In the genomic region with DNA sequence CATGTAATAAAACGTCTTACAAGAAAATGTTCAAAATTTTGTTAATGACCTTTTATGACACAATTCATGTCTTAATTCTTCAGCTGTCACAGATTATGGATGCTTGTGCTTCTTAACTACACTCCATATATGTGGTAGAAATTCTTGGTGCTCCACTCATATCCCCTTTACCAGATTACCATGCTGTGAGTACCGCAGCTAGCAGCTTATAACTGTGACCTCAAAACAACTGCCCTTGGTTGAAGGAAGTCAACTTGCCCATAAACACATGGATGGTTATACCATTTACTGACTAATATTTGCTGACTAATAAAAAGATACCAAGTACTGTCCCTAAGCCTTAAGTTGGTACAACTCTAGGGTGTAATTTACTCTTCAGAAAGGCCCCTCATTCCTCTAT, we compare ENCODE assay signal across 20 cellular contexts.
DNase-seq lines count a peak whose midpoint lies in the region; ATAC-seq, FAIRE-seq and TF ChIP-seq lines count a peak whose summit lies in the region.
"Had no signal": no experiment of that assay in that cellular context is flagged by ENCODE, and none has a peak within 500 bp of the region (broad histone marks: within the 10 kb centered on the region; RNA-seq: fewer than 3 reads in every experiment).

No MANE protein-coding gene starts in this region.

- TF ChIP-seq RAD21 in A549 (conservative IDR thresholded peaks at IDR 0.05 in 1 of 2, IDR thresholded peaks at IDR 0.05 in 1 of 2), result no peak

- H3K27ac ChIP-seq in A549, result no peak overlapping the region
- no peak overlapping the region for H3K27ac ChIP-seq in GM23338 (ENCODE audit: low read depth)

- H3K9me3 Mint-ChIP-seq in GM23338, result no peaks in the 10 kb centered on the region
- H3K9me3 Mint-ChIP-seq: H9 had no signal

- no peaks in the 10 kb centered on the region for H3K27me3 ChIP-seq in GM23338 (ENCODE audit: insufficient read depth)
- H3K27me3 ChIP-seq: BE2C had no signal

- peak overlapping the region; percentile 64 for H2AFZ ChIP-seq in GM23338

- H3K4me3 Mint-ChIP-seq in GM23338, result no peak overlapping the region
- H3K4me3 Mint-ChIP-seq: CD4-positive, CD25-positive, alpha-beta regulatory T cell; CD8-positive, alpha-beta memory T cell; H9 had no signal

- no peaks in the 10 kb centered on the region for H3K9me3 ChIP-seq in A549
- H3K9me3 ChIP-seq: BE2C had no signal

- CTCF ChIA-PET in A549 (lab: Yijun Ruan, JAX), result interaction anchor here (1.6 kb wide), 1 partner anchor 10 kb away, joined by 4 read pairs; no protein-coding TSS in a partner anchor

- no peak overlapping the region for H3K27ac Mint-ChIP-seq in GM23338
- H3K27ac Mint-ChIP-seq: CD4-positive, CD25-positive, alpha-beta regulatory T cell; CD8-positive, alpha-beta memory T cell; H9 had no signal

- H3F3A ChIP-seq in GM23338 (replicated peaks; ENCODE audit: low read depth), result no peaks in the 10 kb centered on the region

- WGBS in A549 (ENCODE audit: missing lambda C conversion rate), result 48% methylated on average over 2 of the region's 2 CpGs

- ATAC-seq in A549 (no peak), GM23338 (no peak), GM18870 (IDR thresholded peaks at IDR 0.05; ENCODE audit: unreplicated experiment) (no peak)
- ATAC-seq: K562 had no signal

- TF ChIP-seq CTCF in A549 (IDR thresholded peaks at IDR 0.05) (no peak), GM23338 (conservative IDR thresholded peaks at IDR 0.05; ENCODE audit: low read depth in 2 of 2) (no peak), fibroblast of villous mesenchyme (IDR thresholded peaks at IDR 0.05; ENCODE audit: insufficient read depth, low read depth, low read length) (no peak)

- H3K36me3 ChIP-seq in GM23338 (ENCODE audit: insufficient read depth), result no peaks in the 10 kb centered on the region
- H3K36me3 ChIP-seq: BE2C had no signal

- no peaks in the 10 kb centered on the region for H3K27me3 Mint-ChIP-seq in GM23338 (ENCODE audit: insufficient read depth, low read depth, poor library complexity)
- H3K27me3 Mint-ChIP-seq: CD4-positive, CD25-positive, alpha-beta regulatory T cell; CD8-positive, alpha-beta memory T cell had no signal

- POLR2A ChIA-PET in A549 (lab: Yijun Ruan, JAX), result no interaction called here

- no peak for TF ChIP-seq POLR2A in A549 (IDR thresholded peaks at IDR 0.05; ENCODE audit: low read length)

- H3K36me3 Mint-ChIP-seq in GM23338 (ENCODE audit: low read depth), result no peaks in the 10 kb centered on the region
- H3K36me3 Mint-ChIP-seq: CD4-positive, CD25-positive, alpha-beta regulatory T cell; CD8-positive, alpha-beta memory T cell had no signal

- no peak for DNase-seq in A549 (ENCODE audit: low read depth in 1 of 2, low spot score in 1 of 2)
- no peak for DNase-seq in GM23338 (ENCODE audit: low spot score)
- DNase-seq in NCI-H226, result peak; percentile 44
- peak; percentile 20 for DNase-seq in fibroblast of villous mesenchyme (ENCODE audit: low read depth)
- DNase-seq in globus pallidus (ENCODE audit: low spot score), result no peak
- no peak for DNase-seq in midbrain (lab: John Stamatoyannopoulos, UW)
- DNase-seq in amniotic stem cell (lab: John Stamatoyannopoulos, UW), result no peak
- DNase-seq: 8988T; BE2C; C1 segment of cervical spinal cord; CD4-positive, CD25-positive, alpha-beta regulatory T cell; CD8-positive, alpha-beta memory T cell; COR-L47; GOT3; H9; IMR-90 had no signal

- peaks cover 7% of the 10 kb centered on the region; the same call in 2 of the 3 replicates for H3K4me1 Mint-ChIP-seq in GM23338
- H3K4me1 Mint-ChIP-seq: CD4-positive, CD25-positive, alpha-beta regulatory T cell; CD8-positive, alpha-beta memory T cell had no signal

- no peak for TF ChIP-seq EP300 in A549 (IDR thresholded peaks at IDR 0.05)

- FAIRE-seq in A549 (lab: Jason Lieb, UNC), result no peak
- FAIRE-seq: G401.6, GM12891, K562 had no signal

- H3K9me2 ChIP-seq in GM23338 (ENCODE audit: insufficient read depth), result no peaks in the 10 kb centered on the region

- no peaks in the 10 kb centered on the region for H3K79me2 ChIP-seq in GM23338 (replicated peaks; ENCODE audit: insufficient read depth)

- no peak overlapping the region for H3K4me3 ChIP-seq in A549
- no peak overlapping the region for H3K4me3 ChIP-seq in GM23338
- H3K4me3 ChIP-seq in fibroblast of villous mesenchyme (ENCODE audit: low read depth, low read length), result no peak overlapping the region
- H3K4me3 ChIP-seq: K562 had no signal

- no peaks in the 10 kb centered on the region for H4K20me1 ChIP-seq in GM23338 (replicated peaks; ENCODE audit: insufficient read depth)

- H3K4me2 ChIP-seq in A549 (no peak overlapping the region), GM23338 (no peak overlapping the region)

- H3K4me1 ChIP-seq in A549, result no peaks in the 10 kb centered on the region
- peaks cover 2% of the 10 kb centered on the region; the same call in 1 of the 2 replicates for H3K4me1 ChIP-seq in GM23338 (ENCODE audit: insufficient read depth)
- H3K4me1 ChIP-seq: BE2C had no signal

TF ChIP-seq in A549, 52 proteins besides CTCF, POLR2A, EP300 and RAD21:
- TF ChIP-seq MAFK (IDR thresholded peaks at IDR 0.05; ENCODE audit: partially characterized antibody) (peak; percentile 22), HOXA7 (CRISPR knock-in tag; IDR thresholded peaks at IDR 0.05) (no peak), ZNF302 (CRISPR knock-in tag; IDR thresholded peaks at IDR 0.05) (no peak), FOSB (CRISPR knock-in tag; IDR thresholded peaks at IDR 0.05) (no peak), HDAC2 (IDR thresholded peaks at IDR 0.05) (no peak), NR3C1 (IDR thresholded peaks at IDR 0.05) (no peak), HOXB13 (CRISPR knock-in tag; IDR thresholded peaks at IDR 0.05; ENCODE audit: low read depth) (no peak)
- TF ChIP-seq, protein P1, sequence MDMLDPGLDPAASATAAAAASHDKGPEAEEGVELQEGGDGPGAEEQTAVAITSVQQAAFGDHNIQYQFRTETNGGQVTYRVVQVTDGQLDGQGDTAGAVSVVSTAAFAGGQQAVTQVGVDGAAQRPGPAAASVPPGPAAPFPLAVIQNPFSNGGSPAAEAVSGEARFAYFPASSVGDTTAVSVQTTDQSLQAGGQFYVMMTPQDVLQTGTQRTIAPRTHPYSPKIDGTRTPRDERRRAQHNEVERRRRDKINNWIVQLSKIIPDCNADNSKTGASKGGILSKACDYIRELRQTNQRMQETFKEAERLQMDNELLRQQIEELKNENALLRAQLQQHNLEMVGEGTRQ (IDR thresholded peaks at IDR 0.05), result no peak

TF ChIP-seq in GM23338, 12 proteins besides CTCF, POLR2A, EP300 and RAD21 (continues in another document):
- TF ChIP-seq STAT1 (IDR thresholded peaks at IDR 0.05; ENCODE audit: unreplicated experiment), result no peak
- no peak for TF ChIP-seq ZNF114 (CRISPR knock-in tag; IDR thresholded peaks at IDR 0.05)
- TF ChIP-seq JUNB (IDR thresholded peaks at IDR 0.05; ENCODE audit: unreplicated experiment), result no peak
- no peak for TF ChIP-seq ZNF331 (CRISPR knock-in tag; IDR thresholded peaks at IDR 0.05; ENCODE audit: low read depth)
- TF ChIP-seq NANOG (IDR thresholded peaks at IDR 0.05; ENCODE audit: borderline replicate concordance), result no peak
- no peak for TF ChIP-seq EZH2phosphoT487 (IDR thresholded peaks at IDR 0.05; ENCODE audit: unreplicated experiment)

Comparison
In these comparisons a context has a peak if more than half of its experiments do, and no peak if none do; other contexts are left out.
1. DNase-seq: peak in NCI-H226 (single experiment) and fibroblast of villous mesenchyme (single experiment); none in A549 (0 of 2), GM23338 (single experiment), globus pallidus (single experiment), midbrain (single experiment) and amniotic stem cell (single experiment).